Comparison of ENCODE assay signal across 10 cellular contexts in genomic region chr19:20082232-20082833, GRCh38. TPM values are rescaled to one million over a fixed set of nuclear protein-coding genes. Genes with fewer than 3 reads are reported as not detected.
DNase-seq lines count a peak whose midpoint lies in the region; ATAC-seq, FAIRE-seq and TF ChIP-seq lines count a peak whose summit lies in the region.
"Not testable (repeated sequence)": the region's sequence is repeated elsewhere in the genome, so short reads cannot be mapped to it uniquely, and the experiment has no call there.
"Had no signal": no experiment of that assay in that cellular context is flagged by ENCODE, and none has a peak within 500 bp of the region (broad histone marks: within the 10 kb centered on the region; RNA-seq: fewer than 3 reads in every experiment).

No MANE protein-coding gene starts in this region.

- not testable (repeated sequence) for H2BK5ac ChIP-seq in mesenchymal stem cell (ENCODE audit: low read depth, low read length, poor library complexity, severe bottlenecking)
- H2BK5ac ChIP-seq in trophoblast cell (ENCODE audit: low read depth, low read length, poor library complexity) = peak overlapping the region; percentile 47

- ATAC-seq in GM23338 = not testable (repeated sequence)

- not testable (repeated sequence) for H3K27me3 ChIP-seq in GM23338 (ENCODE audit: insufficient read depth); astrocyte (ENCODE audit: insufficient read depth, low read length); cardiac muscle cell; mesenchymal stem cell (ENCODE audit: control insufficient read depth in 1 of 2, insufficient read depth in 1 of 2, low read length in 2 of 2); trophoblast cell (ENCODE audit: insufficient read depth, low read length)

- H3K4me1 ChIP-seq in GM23338 (ENCODE audit: insufficient read depth) (peaks cover 75% of the 10 kb centered on the region), cardiac muscle cell (ENCODE audit: low read depth) (peaks cover 37% of the 10 kb centered on the region), trophoblast cell (ENCODE audit: control insufficient read depth in 1 of 2, insufficient read depth in 2 of 2, low read length in 2 of 2) (peaks cover 25 to 28% of the 10 kb centered on the region in 2 experiments)
- H3K4me1 ChIP-seq in astrocyte (ENCODE audit: insufficient read depth, low read length); mesenchymal stem cell (ENCODE audit: control insufficient read depth, insufficient read depth, low read depth, low read length): not testable (repeated sequence)

- DNase-seq in GM23338 (ENCODE audit: low spot score) (peak; percentile 59), NCI-H2029 treated with DMSO at 0.1 percent for 48 hours (lab: John Stamatoyannopoulos, UW) (peak; percentile 78), NCI-H82 (lab: John Stamatoyannopoulos, UW) (peak; percentile 85), cardiac muscle cell (ENCODE audit: low read depth in 1 of 2, low spot score in 1 of 2) (peak; percentile 37 to 47), mesenchymal stem cell (peak; percentile 41), trophoblast cell (peak; percentile 20 to 43)
- not testable (repeated sequence) for DNase-seq in astrocyte (ENCODE audit: low read depth)

- not testable (repeated sequence) for H3K4ac ChIP-seq in mesenchymal stem cell (ENCODE audit: low read depth in 1 of 2, low read length in 2 of 2); trophoblast cell (ENCODE audit: low read depth, low read length)

- H3K27me3 Mint-ChIP-seq in GM23338 (ENCODE audit: insufficient read depth, low read depth, poor library complexity) = peaks cover 22% of the 10 kb centered on the region
- H3K27me3 Mint-ChIP-seq in astrocyte (ENCODE audit: low read depth, unreplicated experiment) = not testable (repeated sequence)

- H2BK15ac ChIP-seq in mesenchymal stem cell (ENCODE audit: low read depth, poor library complexity, severe bottlenecking) = not testable (repeated sequence)

- H3K18ac ChIP-seq in mesenchymal stem cell (ENCODE audit: low read depth in 1 of 2, low read length in 2 of 2); trophoblast cell (ENCODE audit: low read length): not testable (repeated sequence)

- not testable (repeated sequence) for H4K8ac ChIP-seq in mesenchymal stem cell (ENCODE audit: low read length); trophoblast cell (ENCODE audit: low read depth, low read length)

- H3K9me2 ChIP-seq in GM23338 (ENCODE audit: insufficient read depth) = not testable (repeated sequence)

- peak overlapping the region; percentile 99 for H3K4me3 Mint-ChIP-seq in GM23338
- not testable (repeated sequence) for H3K4me3 Mint-ChIP-seq in astrocyte (ENCODE audit: unreplicated experiment)

- not testable (repeated sequence) for H2BK120ac ChIP-seq in mesenchymal stem cell (ENCODE audit: low read depth, low read length); trophoblast cell (ENCODE audit: insufficient read depth, low read length, poor library complexity)

- H3K36me3 ChIP-seq in GM23338 (ENCODE audit: insufficient read depth) = peaks cover 16% of the 10 kb centered on the region; the same call in 1 of the 2 replicates
- H3K36me3 ChIP-seq in astrocyte (ENCODE audit: insufficient read depth, low read length); cardiac muscle cell; mesenchymal stem cell (ENCODE audit: control insufficient read depth in 1 of 2, insufficient read depth in 2 of 2, low read depth in 1 of 2, low read length in 2 of 2); trophoblast cell (ENCODE audit: control insufficient read depth in 1 of 2, insufficient read depth in 2 of 2, low read length in 2 of 2): not testable (repeated sequence)

- WGBS in mesenchymal stem cell = 50% methylated on average over 1 of the region's 3 CpGs
- WGBS in trophoblast cell (ENCODE audit: extremely low coverage, insufficient coverage, insufficient read length) = no CpG with 5 or more reads among the region's 3 CpGs

- peak overlapping the region; percentile 89 for H3K27ac ChIP-seq in GM23338 (ENCODE audit: low read depth)
- not testable (repeated sequence) for H3K27ac ChIP-seq in astrocyte (ENCODE audit: low read depth, low read length); mesenchymal stem cell (ENCODE audit: low read length, poor library complexity, severe bottlenecking)
- peak overlapping the region; percentile 81 for H3K27ac ChIP-seq in cardiac muscle cell
- peak overlapping the region; percentile 89 for H3K27ac ChIP-seq in trophoblast cell (ENCODE audit: low read depth, low read length)

- not testable (repeated sequence) for TF ChIP-seq CTCF in GM23338 (conservative IDR thresholded peaks at IDR 0.05; ENCODE audit: low read depth in 2 of 2); astrocyte (IDR thresholded peaks at IDR 0.05; ENCODE audit: insufficient read depth, low read depth, low read length); cardiac muscle cell (IDR thresholded peaks at IDR 0.05; ENCODE audit: low read depth, low read length)

- peaks cover 24% of the 10 kb centered on the region for H3K79me1 ChIP-seq in mesenchymal stem cell (replicated peaks; ENCODE audit: low read length, poor library complexity, severe bottlenecking)
- peaks cover 26% of the 10 kb centered on the region for H3K79me1 ChIP-seq in trophoblast cell (ENCODE audit: low read length)

- H3K27ac Mint-ChIP-seq in GM23338 (peak overlapping the region; percentile 92), astrocyte (ENCODE audit: unreplicated experiment) (peak overlapping the region; percentile 41)

- H4K20me1 ChIP-seq in GM23338 (replicated peaks; ENCODE audit: insufficient read depth) = peaks cover 53% of the 10 kb centered on the region
- H4K20me1 ChIP-seq in astrocyte (ENCODE audit: insufficient read depth, low read length) = not testable (repeated sequence)

- peaks cover 95% of the 10 kb centered on the region for H3K79me2 ChIP-seq in GM23338 (replicated peaks; ENCODE audit: insufficient read depth)
- not testable (repeated sequence) for H3K79me2 ChIP-seq in astrocyte (ENCODE audit: insufficient read depth, low read length)
- H3K79me2 ChIP-seq in trophoblast cell (ENCODE audit: control insufficient read depth, insufficient read depth, low read length, poor library complexity) = peaks cover 38% of the 10 kb centered on the region

- FAIRE-seq in astrocyte (lab: Jason Lieb, UNC) = not testable (repeated sequence)

- not testable (repeated sequence) for H3K23ac ChIP-seq in mesenchymal stem cell (ENCODE audit: low read length in 2 of 2); trophoblast cell (ENCODE audit: low read length)

- not testable (repeated sequence) for H3K9me3 Mint-ChIP-seq in GM23338; astrocyte (ENCODE audit: unreplicated experiment)

- H4K12ac ChIP-seq in trophoblast cell (ENCODE audit: low read depth, low read length) = not testable (repeated sequence)

- H2AK5ac ChIP-seq in mesenchymal stem cell (ENCODE audit: low read length, severe bottlenecking); trophoblast cell (ENCODE audit: low read length): not testable (repeated sequence)

- H2AFZ ChIP-seq in GM23338; astrocyte (ENCODE audit: low read depth, low read length); mesenchymal stem cell (ENCODE audit: low read depth, low read length); trophoblast cell (ENCODE audit: insufficient read depth, low read length, poor library complexity): not testable (repeated sequence)

- H3K4me2 ChIP-seq in GM23338 = peak overlapping the region; percentile 95
- not testable (repeated sequence) for H3K4me2 ChIP-seq in astrocyte (ENCODE audit: low read length); mesenchymal stem cell (ENCODE audit: low read length, poor library complexity, severe bottlenecking)
- H3K4me2 ChIP-seq in trophoblast cell (ENCODE audit: low read length) = peak overlapping the region; percentile 51

- not testable (repeated sequence) for H2BK12ac ChIP-seq in mesenchymal stem cell (ENCODE audit: low read length in 2 of 2); trophoblast cell (ENCODE audit: low read length)

- not testable (repeated sequence) for H4K91ac ChIP-seq in mesenchymal stem cell (ENCODE audit: low read length); trophoblast cell (ENCODE audit: low read depth, low read length)

- H3K4me1 Mint-ChIP-seq in GM23338 = peaks cover 59% of the 10 kb centered on the region
- not testable (repeated sequence) for H3K4me1 Mint-ChIP-seq in astrocyte (ENCODE audit: low read depth, unreplicated experiment)

- H3K9me3 ChIP-seq in astrocyte (ENCODE audit: insufficient read depth, low read depth, low read length); cardiac muscle cell (ENCODE audit: low read depth); trophoblast cell (ENCODE audit: insufficient read depth, low read depth, low read length): not testable (repeated sequence)
- H3K9me3 ChIP-seq in mesenchymal stem cell (ENCODE audit: control insufficient read depth, low read length) = peaks cover 17% of the 10 kb centered on the region

- H3K36me3 Mint-ChIP-seq in GM23338 (ENCODE audit: low read depth) = peaks cover 61% of the 10 kb centered on the region
- peaks cover 10% of the 10 kb centered on the region for H3K36me3 Mint-ChIP-seq in astrocyte (ENCODE audit: low read depth, unreplicated experiment)

- H3K9ac ChIP-seq in astrocyte (ENCODE audit: low read length); mesenchymal stem cell (ENCODE audit: low read length); trophoblast cell (ENCODE audit: low read length): not testable (repeated sequence)

- not testable (repeated sequence) for H3K14ac ChIP-seq in mesenchymal stem cell (ENCODE audit: low read length in 2 of 2); trophoblast cell (ENCODE audit: low read length)

- not testable (repeated sequence) for H3F3A ChIP-seq in GM23338 (replicated peaks; ENCODE audit: low read depth)

- H3K4me3 ChIP-seq in GM23338 = peak overlapping the region; percentile 92
- H3K4me3 ChIP-seq in astrocyte (ENCODE audit: insufficient read depth, low read depth, low read length); cardiac muscle cell; mesenchymal stem cell (ENCODE audit: insufficient read depth in 1 of 2, low read depth in 1 of 2, low read length in 2 of 2); trophoblast cell (ENCODE audit: low read depth, low read length): not testable (repeated sequence)

RNA-seq across cellular contexts. Expression of gene ZNF90, which starts 4.5 kb away (rescaled TPM):
- 101 and 122 TPM in 2 replicates for total RNA-seq in GM23338 (2014; rRNA removed; shearing (Covaris generic))
- polyA plus RNA-seq in GM23338 (2016; fragmentation: Nextera tagmentation; extraction: Ambion mirVana) = 99.0 and 102 TPM in 2 replicates
- total RNA-seq in astrocyte = 3.1 and 5.8 TPM in 2 replicates
- total RNA-seq in cardiac muscle cell = 6.8 and 11.1 TPM in 2 replicates
- polyA plus RNA-seq in cardiac muscle cell = 7.6 and 8.1 TPM in 2 replicates
- 1.5 TPM for polyA plus RNA-seq in mesenchymal stem cell (2013, experiment 1 of 2)
- polyA plus RNA-seq in mesenchymal stem cell (2013, experiment 2 of 2) = 1.7 TPM
- polyA plus RNA-seq in trophoblast cell (2013) = 15.3 and 16.6 TPM in 2 replicates
- total RNA-seq: HT1080, NCI-H460 had no signal

RNA-seq across cellular contexts. Expression of gene ZNF682, which starts 43.0 kb away (rescaled TPM):
- 17.4 and 25.1 TPM in 2 replicates for total RNA-seq in GM23338 (2014; rRNA removed; shearing (Covaris generic))
- polyA plus RNA-seq in GM23338 (2016; fragmentation: Nextera tagmentation; extraction: Ambion mirVana) = 38.3 and 45.1 TPM in 2 replicates
- total RNA-seq in astrocyte = 6.2 TPM in 2 replicates
- total RNA-seq in cardiac muscle cell = 9.1 and 11.9 TPM in 2 replicates
- 16.8 and 18.3 TPM in 2 replicates for polyA plus RNA-seq in cardiac muscle cell
- 1.2 TPM for polyA plus RNA-seq in mesenchymal stem cell (2013, experiment 1 of 2)
- 2.0 TPM for polyA plus RNA-seq in mesenchymal stem cell (2013, experiment 2 of 2)
- polyA plus RNA-seq in trophoblast cell (2013) = 6.6 and 6.7 TPM in 2 replicates
- total RNA-seq: HT1080, NCI-H460, SK-MEL-5 had no signal
